In genomic region chr5:56637321-56637920, GRCh38 we compare ENCODE assay signal across 12 cellular contexts.
DNase-seq lines count a peak whose midpoint lies in the region; ATAC-seq and TF ChIP-seq lines count a peak whose summit lies in the region.
"Had no signal": no experiment of that assay in that cellular context is flagged by ENCODE, and none has a peak within 500 bp of the region (broad histone marks: within the 10 kb centered on the region; RNA-seq: fewer than 3 reads in every experiment).

No MANE protein-coding gene starts in this region.

- DNase-seq in DMS53 treated with DMSO at 0.1 percent for 48 hours (lab: John Stamatoyannopoulos, UW; ENCODE audit: unreplicated experiment) (peak; percentile 17), NCI-H146 treated with DMSO at 0.1 percent for 48 hours (lab: John Stamatoyannopoulos, UW; ENCODE audit: unreplicated experiment) (peak; percentile 37), brain microvascular endothelial cell (peak; percentile 52), mesothelial cell of epicardium (ENCODE audit: low spot score in 2 of 2, unreplicated experiment in 2 of 2) (no peak), gastrocnemius medialis (no peak), middle frontal gyrus (ENCODE audit: extremely low spot score, low spot score) (no peak), OCI-M1 (lab: John Stamatoyannopoulos, UW) (no peak)
- DNase-seq: activated CD8-positive, alpha-beta memory T cell treated with anti-CD3 and anti-CD28 coated beads, Interleukin-2, amount 10 ng/mL, durations not matched to agents 7 days and 5 days; aorta; left cardiac atrium had no signal

- no peaks in the 10 kb centered on the region for H3K4me1 ChIP-seq in gastrocnemius medialis

- H3K4me3 ChIP-seq in brain microvascular endothelial cell (ENCODE audit: low read depth, low read length): no peak overlapping the region
- no peak overlapping the region for H3K4me3 ChIP-seq in gastrocnemius medialis

- H3K27ac ChIP-seq in brain microvascular endothelial cell (peak overlapping the region; percentile 42), gastrocnemius medialis (no peak overlapping the region)

- TF ChIP-seq CTCF in brain microvascular endothelial cell (IDR thresholded peaks at IDR 0.05; ENCODE audit: low read depth, low read length, missing control alignments) (no peak), mesothelial cell of epicardium (IDR thresholded peaks at IDR 0.05; ENCODE audit: unreplicated experiment) (no peak), gastrocnemius medialis (IDR thresholded peaks at IDR 0.05 in 4 of 5, conservative IDR thresholded peaks at IDR 0.05 in 1 of 5) (no peak)

- peaks cover 9% of the 10 kb centered on the region for H3K9me3 Mint-ChIP-seq in mesothelial cell of epicardium
- H3K9me3 Mint-ChIP-seq: IgD-negative memory B cell had no signal

- in situ Hi-C loops in brain microvascular endothelial cell (cut with HindIII; ENCODE audit: low pct_ligation_motif_present, low sequenced_read_pairs) (no loop called here), gastrocnemius medialis (cut with MboI; ENCODE audit: low sequenced_read_pairs in 4 of 4) (no loop called here)

- H3K27ac Mint-ChIP-seq in mesothelial cell of epicardium: peak overlapping the region; percentile 95
- H3K27ac Mint-ChIP-seq: activated CD8-positive, alpha-beta memory T cell treated with anti-CD3 and anti-CD28 coated beads, Interleukin-2, amount 10 ng/mL, durations not matched to agents 7 days and 5 days had no signal

- H3K9me3 ChIP-seq in gastrocnemius medialis: no peaks in the 10 kb centered on the region

- no peaks in the 10 kb centered on the region for H3K36me3 ChIP-seq in brain microvascular endothelial cell (replicated peaks)
- H3K36me3 ChIP-seq in gastrocnemius medialis: no peaks in the 10 kb centered on the region

- ATAC-seq in gastrocnemius medialis: no peak
- ATAC-seq in HG02798 (IDR thresholded peaks at IDR 0.05; ENCODE audit: poor library complexity, unreplicated experiment): no peak
- ATAC-seq: activated CD8-positive, alpha-beta memory T cell treated with anti-CD3 and anti-CD28 coated beads, Interleukin-2, amount 10 ng/mL, durations not matched to agents 7 days and 5 days had no signal

- H3K27me3 Mint-ChIP-seq in mesothelial cell of epicardium (ENCODE audit: low read depth): no peaks in the 10 kb centered on the region

- no peak overlapping the region for H3K4me3 Mint-ChIP-seq in mesothelial cell of epicardium
- H3K4me3 Mint-ChIP-seq: activated CD8-positive, alpha-beta memory T cell treated with anti-CD3 and anti-CD28 coated beads, Interleukin-2, amount 10 ng/mL, durations not matched to agents 7 days and 5 days; IgD-negative memory B cell had no signal

- H3K4me1 Mint-ChIP-seq in mesothelial cell of epicardium: peaks cover 84% of the 10 kb centered on the region
- H3K4me1 Mint-ChIP-seq: activated CD8-positive, alpha-beta memory T cell treated with anti-CD3 and anti-CD28 coated beads, Interleukin-2, amount 10 ng/mL, durations not matched to agents 7 days and 5 days had no signal

- H3K27me3 ChIP-seq in brain microvascular endothelial cell (replicated peaks) (no peaks in the 10 kb centered on the region), gastrocnemius medialis (no peaks in the 10 kb centered on the region)

- H3K36me3 Mint-ChIP-seq in mesothelial cell of epicardium: peaks cover 5% of the 10 kb centered on the region
- H3K36me3 Mint-ChIP-seq: activated CD8-positive, alpha-beta memory T cell treated with anti-CD3 and anti-CD28 coated beads, Interleukin-2, amount 10 ng/mL, durations not matched to agents 7 days and 5 days; IgD-negative memory B cell had no signal

- no peak for TF ChIP-seq POLR2A in gastrocnemius medialis (IDR thresholded peaks at IDR 0.05)

- intact Hi-C loops in gastrocnemius medialis (cut with DNase I; ENCODE audit: low total_unique reads): no loop called here

Comparison
In these comparisons a context has a peak if more than half of its experiments do, and no peak if none do; other contexts are left out.
1. DNase-seq: peak in DMS53 treated with DMSO at 0.1 percent for 48 hours (single experiment), NCI-H146 treated with DMSO at 0.1 percent for 48 hours (single experiment) and brain microvascular endothelial cell (single experiment); none in mesothelial cell of epicardium (0 of 2), gastrocnemius medialis (0 of 2), middle frontal gyrus (single experiment) and OCI-M1 (single experiment).